Comparison of ENCODE assay signal across 17 cellular contexts in the genomic region with DNA sequence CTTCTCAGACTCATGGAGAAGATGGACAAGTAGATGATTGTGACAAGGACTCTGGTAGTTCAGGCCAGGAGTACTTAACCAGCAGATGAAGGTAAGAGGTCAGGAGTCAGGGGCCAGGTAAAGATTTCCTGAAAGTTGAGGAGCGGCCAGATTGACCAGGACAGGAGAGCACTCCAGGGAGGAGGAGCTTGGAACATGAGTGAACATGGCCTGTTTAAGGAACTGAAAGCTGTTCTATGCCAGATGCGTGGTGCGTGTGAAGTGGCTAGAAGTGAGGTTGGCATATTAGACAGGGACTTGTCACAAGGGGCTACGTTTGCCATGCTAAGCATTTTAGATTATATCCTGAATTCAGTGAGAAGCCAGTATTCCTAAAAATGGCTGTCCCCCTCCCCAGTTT.
DNase-seq lines count a peak whose midpoint lies in the region; ATAC-seq and TF ChIP-seq lines count a peak whose summit lies in the region.
"Had no signal": no experiment of that assay in that cellular context is flagged by ENCODE, and none has a peak within 500 bp of the region (broad histone marks: within the 10 kb centered on the region; RNA-seq: fewer than 3 reads in every experiment).

No MANE protein-coding gene starts in this region.

- peaks cover 0 to 29% (median 6%) of the 10 kb centered on the region in 12 donors for H3K4me1 ChIP-seq in heart left ventricle
- no peaks in the 10 kb centered on the region for H3K4me1 ChIP-seq in upper lobe of right lung
- H3K4me1 ChIP-seq: testis had no signal

- CTCF ChIA-PET in MCF 10A (lab: Yijun Ruan, JAX): no interaction called here

- no peaks in the 10 kb centered on the region for H3K9me3 Mint-ChIP-seq in MCF 10A (ENCODE audit: unreplicated experiment)
- H3K9me3 Mint-ChIP-seq: CD4-positive, alpha-beta memory T cell had no signal

- H3K27ac ChIP-seq in heart left ventricle: no peak overlapping the region
- H3K27ac ChIP-seq in upper lobe of right lung: no peak overlapping the region
- H3K27ac ChIP-seq: testis had no signal

- no peaks in the 10 kb centered on the region for H3K36me3 Mint-ChIP-seq in MCF 10A (ENCODE audit: insufficient read depth, unreplicated experiment)
- H3K36me3 Mint-ChIP-seq: naive thymus-derived CD4-positive, alpha-beta T cell had no signal

- no peak overlapping the region for H3K27ac Mint-ChIP-seq in MCF 10A (ENCODE audit: low read depth, unreplicated experiment)
- H3K27ac Mint-ChIP-seq: CD4-positive, alpha-beta memory T cell; naive thymus-derived CD4-positive, alpha-beta T cell had no signal

- H3K36me3 ChIP-seq in heart left ventricle: peaks cover 0 to under 1% (median 0%) of the 10 kb centered on the region in 9 donors
- peaks cover under 1% of the 10 kb centered on the region for H3K36me3 ChIP-seq in upper lobe of right lung

- TF ChIP-seq CTCF in heart left ventricle (IDR thresholded peaks at IDR 0.05) (no peak), upper lobe of right lung (IDR thresholded peaks at IDR 0.05) (no peak), MCF 10A (IDR thresholded peaks at IDR 0.05; ENCODE audit: unreplicated experiment) (no peak)

- no peaks in the 10 kb centered on the region for H3K27me3 Mint-ChIP-seq in MCF 10A (ENCODE audit: insufficient read depth, unreplicated experiment)
- H3K27me3 Mint-ChIP-seq: CD4-positive, alpha-beta memory T cell had no signal

- WGBS in heart left ventricle, 4 donors: 52 to 69% (median 60%) methylated on average over 4 of the region's 4 CpGs

- ATAC-seq in Right ventricle myocardium inferior (peak; percentile 84), HG03520 (IDR thresholded peaks at IDR 0.05; ENCODE audit: unreplicated experiment) (peak; percentile 73), heart left ventricle (peak; percentile 74 to 89 (median 84)), upper lobe of right lung (peak; percentile 91)
- ATAC-seq: left colon; naive thymus-derived CD4-positive, alpha-beta T cell had no signal

- DNase-seq in Right ventricle myocardium inferior (ENCODE audit: missing footprints): no peak
- DNase-seq in cardiac septum (ENCODE audit: low spot score): no peak
- peak in 3 of 5 donors; percentile 18 to 42 (median 32) for DNase-seq in heart left ventricle
- DNase-seq in upper lobe of right lung: no peak
- DNase-seq in dermis blood vessel endothelial cell: no peak
- DNase-seq in NCI-H748 treated with DMSO at 0.1 percent for 48 hours (lab: John Stamatoyannopoulos, UW): no peak
- no peak for DNase-seq in MCF 10A (ENCODE audit: unreplicated experiment)
- DNase-seq: activated CD4-positive, CD25-positive, alpha-beta regulatory T cell treated with anti-CD3 and anti-CD28 coated beads, Interleukin-2, amount 50 U/mL, for 72 hours; activated naive CD4-positive, alpha-beta T cell; CD4-positive, alpha-beta memory T cell; naive thymus-derived CD4-positive, alpha-beta T cell; NCI-H2081; SHP77; stimulated activated CD4-positive, alpha-beta T cell treated with anti-CD3 and anti-CD28 coated beads, Interleukin-1b, Interleukin-23, amount 100 ng/mL, for 48 hours; testis had no signal

- H3K4me1 Mint-ChIP-seq in MCF 10A (ENCODE audit: insufficient read depth, unreplicated experiment): peaks cover 8% of the 10 kb centered on the region
- H3K4me1 Mint-ChIP-seq: naive thymus-derived CD4-positive, alpha-beta T cell had no signal

- BruUV-seq in MCF 10A (replicated peaks; lab: Mats Ljungman, UMichigan): no TSS peak

- intact Hi-C loops in Right ventricle myocardium inferior (cut with DNase I): no loop called here
- intact Hi-C loops in cardiac septum (cut with DNase I): no loop called here
- intact Hi-C loops in heart left ventricle (cut with DNase I): no loop called here
- intact Hi-C loops in upper lobe of right lung (cut with DNase I): no loop called here
- intact Hi-C loops in MCF 10A (cut with micrococcal nuclease): no loop called here

- no peak overlapping the region for H3K4me3 Mint-ChIP-seq in MCF 10A (ENCODE audit: unreplicated experiment)
- H3K4me3 Mint-ChIP-seq: CD4-positive, alpha-beta memory T cell; naive thymus-derived CD4-positive, alpha-beta T cell had no signal

- no peak for TF ChIP-seq POLR2A in heart left ventricle (IDR thresholded peaks at IDR 0.05)

- POLR2A ChIA-PET in MCF 10A (lab: Yijun Ruan, JAX): interaction anchor here (0.8 kb wide), 1 partner anchor 154 kb away, joined by 3 read pairs; no protein-coding TSS in a partner anchor

- H3K4me3 ChIP-seq in heart left ventricle (no peak overlapping the region), upper lobe of right lung (no peak overlapping the region)
- H3K4me3 ChIP-seq: testis had no signal

- H3K9me3 ChIP-seq in heart left ventricle (no peaks in the 10 kb centered on the region), upper lobe of right lung (no peaks in the 10 kb centered on the region)
- H3K9me3 ChIP-seq: testis had no signal

- H3K27me3 ChIP-seq in heart left ventricle (no peaks in the 10 kb centered on the region), upper lobe of right lung (no peaks in the 10 kb centered on the region)
- H3K27me3 ChIP-seq: testis had no signal

Comparison
In these comparisons a context has a peak if more than half of its experiments do, and no peak if none do; other contexts are left out.
1. DNase-seq: peak in heart left ventricle (3 of 5); none in Right ventricle myocardium inferior (single experiment), cardiac septum (single experiment), upper lobe of right lung (single experiment), dermis blood vessel endothelial cell (single experiment), NCI-H748 treated with DMSO at 0.1 percent for 48 hours (single experiment) and MCF 10A (single experiment).
2. Peak in every context shown above with its lines, with median percentiles within 50 percentile points of each other: ATAC-seq.